In genomic region chr13:83943530-83944279, GRCh38 we compare ENCODE assay signal across 20 cellular contexts.
DNase-seq lines count a peak whose midpoint lies in the region; ATAC-seq and TF ChIP-seq lines count a peak whose summit lies in the region.
"Had no signal": no experiment of that assay in that cellular context is flagged by ENCODE, and none has a peak within 500 bp of the region (broad histone marks: within the 10 kb centered on the region; RNA-seq: fewer than 3 reads in every experiment).

No MANE protein-coding gene starts in this region.

- H4K20me1 ChIP-seq in IMR-90 (ENCODE audit: insufficient read depth, low read length): no peaks in the 10 kb centered on the region

- no peak for TF ChIP-seq POLR2A in IMR-90 (IDR thresholded peaks at IDR 0.05; ENCODE audit: low read depth, low read length)
- no peak for TF ChIP-seq POLR2A in body of pancreas (IDR thresholded peaks at IDR 0.05)

- no peak for TF ChIP-seq RAD21 in IMR-90 (IDR thresholded peaks at IDR 0.05; ENCODE audit: low read length)

- H3K27me3 ChIP-seq in IMR-90 (ENCODE audit: control insufficient read depth, insufficient read depth, low read length): no peaks in the 10 kb centered on the region
- H3K27me3 ChIP-seq in body of pancreas: no peaks in the 10 kb centered on the region
- no peaks in the 10 kb centered on the region for H3K27me3 ChIP-seq in left lung
- no peaks in the 10 kb centered on the region for H3K27me3 ChIP-seq in H7 (ENCODE audit: control insufficient read depth, insufficient read depth, low read length)
- H3K27me3 ChIP-seq: adrenal gland, upper lobe of right lung had no signal

- H2BK120ac ChIP-seq in IMR-90 (ENCODE audit: low read depth, low read length): no peak overlapping the region

- H2AFZ ChIP-seq in IMR-90 (replicated peaks; ENCODE audit: low read length, poor library complexity): no peak overlapping the region
- H2AFZ ChIP-seq: PC-9 had no signal

- H4K8ac ChIP-seq in IMR-90 (ENCODE audit: low read depth in 2 of 2, low read length in 2 of 2): no peak overlapping the region

- H3K56ac ChIP-seq in IMR-90 (ENCODE audit: extremely low read depth, insufficient read depth, low read length): no peak overlapping the region

- H3K9ac ChIP-seq in IMR-90 (ENCODE audit: low read depth, low read length): no peak overlapping the region

- CTCF ChIA-PET in IMR-90 (lab: Yijun Ruan, JAX): interaction anchor here (0.8 kb wide), 1 partner anchor 10 kb away, joined by 3 read pairs; no protein-coding TSS in a partner anchor

- no TSS peak for BruUV-seq in IMR-90 (replicated peaks; lab: Mats Ljungman, UMichigan)

- no peak overlapping the region for H3K14ac ChIP-seq in IMR-90 (replicated peaks; ENCODE audit: low read depth, low read length)

- H3K4me1 ChIP-seq in IMR-90 (ENCODE audit: control insufficient read depth, insufficient read depth, low read length) (no peaks in the 10 kb centered on the region), body of pancreas (no peaks in the 10 kb centered on the region), left lung (no peaks in the 10 kb centered on the region)
- H3K4me1 ChIP-seq: adrenal gland, lower lobe of right lung, prostate gland, upper lobe of right lung had no signal

- H3K27ac ChIP-seq in IMR-90 (ENCODE audit: insufficient read depth, low read length): no peak overlapping the region
- H3K27ac ChIP-seq in body of pancreas: no peak overlapping the region
- H3K27ac ChIP-seq in left lung: no peak overlapping the region
- H3K27ac ChIP-seq: adrenal gland, HL-60, lower lobe of right lung, PC-9, prostate gland, upper lobe of right lung had no signal

- H2AK9ac ChIP-seq in IMR-90 (replicated peaks; ENCODE audit: low read depth, low read length, poor library complexity): no peak overlapping the region

- no peak overlapping the region for H3K4me2 ChIP-seq in IMR-90 (ENCODE audit: low read depth, low read length)
- H3K4me2 ChIP-seq: PC-9 had no signal

- H2BK20ac ChIP-seq in IMR-90 (ENCODE audit: low read depth, low read length): no peak overlapping the region

- intact Hi-C loops in IMR-90 (cut with micrococcal nuclease) (no loop called here), body of pancreas (cut with DNase I) (no loop called here), left lung (cut with DNase I) (no loop called here)

- no peak overlapping the region for H2AK5ac ChIP-seq in IMR-90 (ENCODE audit: low read depth, low read length)

- H4K91ac ChIP-seq in IMR-90 (ENCODE audit: insufficient read depth, low read depth, low read length): no peak overlapping the region

- H2BK5ac ChIP-seq in IMR-90 (ENCODE audit: low read depth, low read length, poor library complexity, severe bottlenecking): no peak overlapping the region

- ATAC-seq in IMR-90 (ENCODE audit: low read depth) (no peak), body of pancreas (peak; percentile 66), GM18498 (IDR thresholded peaks at IDR 0.05; ENCODE audit: unreplicated experiment) (no peak), left lung (no peak)
- ATAC-seq: lower lobe of right lung; stimulated activated naive B cell treated with anti-CD40 and anti-IgM and Interleukin-4, amounts not matched to agents 10 μg/mL and 1 μg/mL and 100 μg/mL, for 72 hours; upper lobe of right lung had no signal

- TF ChIP-seq CTCF in IMR-90 (conservative IDR thresholded peaks at IDR 0.05; ENCODE audit: low read depth, low read length): no peak
- peak in 4 of 7 experiments; percentile 35 to 54 (median 40) for TF ChIP-seq CTCF in body of pancreas (IDR thresholded peaks at IDR 0.05)
- TF ChIP-seq CTCF in left lung (IDR thresholded peaks at IDR 0.05): no peak

- POLR2A ChIA-PET in IMR-90 (lab: Charles Lee; ENCODE audit: unreplicated experiment): no interaction called here

- H3K36me3 ChIP-seq in IMR-90 (ENCODE audit: control insufficient read depth, insufficient read depth, low read length) (no peaks in the 10 kb centered on the region), body of pancreas (replicated peaks in 1 of 2; ENCODE audit: insufficient read depth in 1 of 2, low read depth in 2 of 2) (no peaks in the 10 kb centered on the region), left lung (no peaks in the 10 kb centered on the region), H7 (replicated peaks; ENCODE audit: control insufficient read depth, insufficient read depth, low read length) (no peaks in the 10 kb centered on the region)
- H3K36me3 ChIP-seq: adrenal gland, lower lobe of right lung, prostate gland, upper lobe of right lung had no signal

- H3K79me1 ChIP-seq in IMR-90 (ENCODE audit: low read depth in 1 of 2, low read length in 2 of 2): no peaks in the 10 kb centered on the region

- in situ Hi-C loops in IMR-90 (cut with MboI; ENCODE audit: low sequenced_read_pairs): no loop called here

- H3K9me1 ChIP-seq in IMR-90 (ENCODE audit: insufficient read depth, low read length): no peaks in the 10 kb centered on the region

- WGBS in IMR-90 (ENCODE audit: extremely low coverage in 2 of 2, insufficient read length in 1 of 2), 2 experiments: no CpG with 5 or more reads among the region's 6 CpGs
- WGBS in body of pancreas, 2 donors: 45 to 47% methylated on average over 6 of the region's 6 CpGs

- H4K5ac ChIP-seq in IMR-90 (ENCODE audit: low read depth, low read length): no peak overlapping the region

- H3K18ac ChIP-seq in IMR-90 (ENCODE audit: low read depth, low read length): no peak overlapping the region

- no peak overlapping the region for H2BK15ac ChIP-seq in IMR-90 (ENCODE audit: low read depth, low read length)

- H3K9me3 ChIP-seq in IMR-90 (ENCODE audit: control insufficient read depth, insufficient read depth, low read length) (no peaks in the 10 kb centered on the region; the same call in 1 of the 2 replicates), body of pancreas (no peaks in the 10 kb centered on the region), left lung (no peaks in the 10 kb centered on the region)
- H3K9me3 ChIP-seq: adrenal gland, lower lobe of right lung, prostate gland, upper lobe of right lung had no signal

- H3K4me3 ChIP-seq in IMR-90 (ENCODE audit: insufficient read depth, low read depth, low read length) (no peak overlapping the region), body of pancreas (no peak overlapping the region), left lung (no peak overlapping the region), H7 (ENCODE audit: insufficient read depth, low read depth, low read length) (no peak overlapping the region)
- H3K4me3 ChIP-seq: adrenal gland, lower lobe of right lung, PC-9, prostate gland, upper lobe of right lung had no signal

- DNase-seq in ELR (ENCODE audit: low read depth): peak; percentile 14
- no peak for DNase-seq in IMR-90
- DNase-seq in body of pancreas: peak; percentile 13 to 24 (median 20)
- DNase-seq in medulla oblongata (ENCODE audit: extremely low spot score): peak; percentile 66
- no peak for DNase-seq in SW 1271 (lab: John Stamatoyannopoulos, UW)
- no peak for DNase-seq in left lung
- DNase-seq in H7: no peak
- DNase-seq: adrenal gland; DMS79; Karpas-422; lower lobe of right lung; naive B cell; NCI-H1436 treated with DMSO at 0.1 percent for 48 hours; NCI-H345; PC-9; stimulated activated naive B cell treated with anti-CD40 and anti-IgM and Interleukin-4, amounts not matched to agents 10 μg/mL and 1 μg/mL and 100 μg/mL, for 72 hours; upper lobe of right lung had no signal

- dilution Hi-C loops in IMR-90 (cut with HindIII; ENCODE audit: low sequenced_read_pairs, unreplicated experiment): no loop called here

- no peak overlapping the region for H3K23ac ChIP-seq in IMR-90 (ENCODE audit: low read depth, low read length)

- no peak overlapping the region for H3K4ac ChIP-seq in IMR-90 (ENCODE audit: low read depth, low read length)

TF ChIP-seq in IMR-90, 13 proteins besides CTCF, POLR2A, EP300 and RAD21:
- no peak for TF ChIP-seq CEBPB (IDR thresholded peaks at IDR 0.05; ENCODE audit: low read depth, low read length)
- no peak for TF ChIP-seq RFX5 (IDR thresholded peaks at IDR 0.05; ENCODE audit: low read depth, low read length)
- peak; percentile 75 for TF ChIP-seq MAFK (IDR thresholded peaks at IDR 0.05; ENCODE audit: low read depth, low read length)
- TF ChIP-seq FOS (IDR thresholded peaks at IDR 0.05; ENCODE audit: low read depth, low read length): no peak
- TF ChIP-seq RCOR1 (IDR thresholded peaks at IDR 0.05; ENCODE audit: insufficient replicate concordance, low read length): no peak

Comparison
In these comparisons a context has a peak if more than half of its experiments do, and no peak if none do; other contexts are left out.
1. DNase-seq: peak in ELR (single experiment), body of pancreas (4 of 4) and medulla oblongata (single experiment); none in IMR-90 (single experiment), SW 1271 (0 of 2), left lung (0 of 2) and H7 (single experiment).
2. CTCF ChIP-seq: peak in body of pancreas (4 of 7); none in IMR-90 (single experiment) and left lung (0 of 2).